In the genomic region with DNA sequence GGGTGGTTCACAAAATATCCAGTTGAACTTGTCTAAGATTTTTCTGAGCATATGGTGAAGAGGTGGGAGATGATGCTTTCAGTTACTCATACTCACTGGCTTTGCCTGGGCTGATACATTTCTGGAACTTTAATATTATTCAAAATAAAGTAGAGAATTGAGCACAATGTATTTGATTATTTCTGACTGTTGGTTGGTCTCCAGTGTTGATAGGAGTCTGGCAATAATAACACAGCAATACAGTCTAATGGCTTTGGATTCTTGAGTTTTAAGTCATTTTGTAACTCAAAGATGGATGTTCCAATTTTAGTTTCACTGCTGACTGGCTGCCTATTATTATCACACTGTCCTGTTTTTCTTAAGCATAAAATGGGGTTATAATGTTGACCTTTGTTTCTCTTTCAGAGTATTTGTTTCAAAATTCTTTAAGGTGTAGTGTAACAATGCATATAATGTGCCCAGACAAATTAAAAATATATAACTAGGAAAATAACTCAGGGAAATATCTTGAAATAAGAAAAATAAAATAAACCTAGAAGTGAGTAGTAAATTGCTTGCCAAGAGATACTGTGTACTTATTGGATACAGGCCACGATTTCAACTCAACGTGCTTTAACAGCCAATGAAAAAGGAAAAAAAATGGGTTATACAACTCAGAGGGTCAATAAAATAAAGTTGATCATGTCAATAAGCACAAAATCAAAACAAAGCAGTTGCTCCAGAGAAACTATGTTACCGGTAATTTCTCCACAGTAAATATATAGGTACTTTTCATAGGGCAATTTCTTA, we compare ENCODE assay signal across 27 cellular contexts.
"Had no signal": no experiment of that assay in that cellular context is flagged by ENCODE, and none has a peak within 500 bp of the region (broad histone marks: within the 10 kb centered on the region; RNA-seq: fewer than 3 reads in every experiment).

No MANE protein-coding gene starts in this region.

- H3K27ac Mint-ChIP-seq: activated B cell treated with CpG ODN at 0.5 μM for 24 hours; activated CD4-positive, alpha-beta memory T cell treated with anti-CD3 and anti-CD28 coated beads for 36 hours; activated naive CD8-positive, alpha-beta T cell treated with anti-CD3 and anti-CD28 coated beads, Interleukin-2, amount 50 U/mL, for 24 hours; activated T-cell treated with anti-CD3 and anti-CD28 coated beads, Interleukin-2, amount 50 U/mL, for 72 hours; dendritic cell treated with granulocyte-macrophage colony-stimulating factor and Interleukin-4, amounts not matched to agents 40 ng/mL and 50 ng/mL, for 4 days; naive thymus-derived CD4-positive, alpha-beta T cell; stimulated activated effector memory CD8-positive, alpha-beta T cell treated with anti-CD3 and anti-CD28 coated beads, Interleukin-12 subunit alpha, Interleukin-12 subunit beta, amount 100 ng/mL, for 72 hours; stimulated activated naive CD8-positive, alpha-beta T cell treated with anti-CD3 and anti-CD28 coated beads, Interleukin-15, amount 100 ng/mL, for 72 hours had no signal

- FAIRE-seq: urothelium cell line had no signal

- H3K36me3 Mint-ChIP-seq: activated CD4-positive, alpha-beta memory T cell treated with anti-CD3 and anti-CD28 coated beads for 36 hours; stimulated activated effector memory CD8-positive, alpha-beta T cell treated with anti-CD3 and anti-CD28 coated beads, Interleukin-12 subunit alpha, Interleukin-12 subunit beta, amount 100 ng/mL, for 72 hours had no signal

- H3K4me1 Mint-ChIP-seq: activated B cell treated with CpG ODN at 0.5 μM for 24 hours; stimulated activated effector memory CD8-positive, alpha-beta T cell treated with anti-CD3 and anti-CD28 coated beads, Interleukin-12 subunit alpha, Interleukin-12 subunit beta, amount 100 ng/mL, for 72 hours; stimulated activated naive CD8-positive, alpha-beta T cell treated with anti-CD3 and anti-CD28 coated beads, Interleukin-15, amount 100 ng/mL, for 72 hours had no signal

- H3K27ac ChIP-seq: body of pancreas, cardiac muscle cell, heart left ventricle, suprapubic skin, transverse colon had no signal

- H3K4me3 ChIP-seq: body of pancreas, cardiac muscle cell, heart left ventricle, lung, suprapubic skin, transverse colon had no signal

- H3K27me3 Mint-ChIP-seq: activated B cell treated with CpG ODN at 0.5 μM for 24 hours; activated CD4-positive, alpha-beta memory T cell treated with anti-CD3 and anti-CD28 coated beads for 36 hours; activated naive CD8-positive, alpha-beta T cell treated with anti-CD3 and anti-CD28 coated beads, Interleukin-2, amount 50 U/mL, for 24 hours; naive thymus-derived CD4-positive, alpha-beta T cell; stimulated activated naive CD8-positive, alpha-beta T cell treated with anti-CD3 and anti-CD28 coated beads, Interleukin-15, amount 100 ng/mL, for 72 hours had no signal

- H3K4me3 Mint-ChIP-seq: activated B cell treated with CpG ODN at 0.5 μM for 24 hours; activated CD4-positive, alpha-beta memory T cell treated with anti-CD3 and anti-CD28 coated beads for 36 hours; activated naive CD8-positive, alpha-beta T cell treated with anti-CD3 and anti-CD28 coated beads, Interleukin-2, amount 50 U/mL, for 24 hours; activated T-cell treated with anti-CD3 and anti-CD28 coated beads, Interleukin-2, amount 50 U/mL, for 72 hours; dendritic cell treated with granulocyte-macrophage colony-stimulating factor and Interleukin-4, amounts not matched to agents 40 ng/mL and 50 ng/mL, for 4 days; naive thymus-derived CD4-positive, alpha-beta T cell; neural crest cell; stimulated activated effector memory CD8-positive, alpha-beta T cell treated with anti-CD3 and anti-CD28 coated beads, Interleukin-12 subunit alpha, Interleukin-12 subunit beta, amount 100 ng/mL, for 72 hours; stimulated activated naive CD8-positive, alpha-beta T cell treated with anti-CD3 and anti-CD28 coated beads, Interleukin-15, amount 100 ng/mL, for 72 hours had no signal

- H3K9me3 Mint-ChIP-seq: activated B cell treated with CpG ODN at 0.5 μM for 24 hours; activated CD4-positive, alpha-beta memory T cell treated with anti-CD3 and anti-CD28 coated beads for 36 hours; activated naive CD8-positive, alpha-beta T cell treated with anti-CD3 and anti-CD28 coated beads, Interleukin-2, amount 50 U/mL, for 24 hours; dendritic cell treated with granulocyte-macrophage colony-stimulating factor and Interleukin-4, amounts not matched to agents 40 ng/mL and 50 ng/mL, for 4 days; stimulated activated effector memory CD8-positive, alpha-beta T cell treated with anti-CD3 and anti-CD28 coated beads, Interleukin-12 subunit alpha, Interleukin-12 subunit beta, amount 100 ng/mL, for 72 hours; stimulated activated naive CD8-positive, alpha-beta T cell treated with anti-CD3 and anti-CD28 coated beads, Interleukin-15, amount 100 ng/mL, for 72 hours had no signal

- DNase-seq: activated B cell treated with CpG ODN at 0.5 μM for 24 hours; activated CD4-positive, alpha-beta memory T cell treated with anti-CD3 and anti-CD28 coated beads for 36 hours; activated CD4-positive, alpha-beta T cell treated with anti-CD3 and anti-CD28 coated beads for 4 hours; activated effector memory CD4-positive, alpha-beta T cell treated with anti-CD3 and anti-CD28 coated beads, Interleukin-2, amount 50 U/mL, for 16 hours; activated naive CD4-positive, alpha-beta T cell treated with anti-CD3 and anti-CD28 coated beads, Interleukin-2, amount 50 U/mL, for 16 hours; activated naive CD8-positive, alpha-beta T cell treated with anti-CD3 and anti-CD28 coated beads, Interleukin-2, amount 50 U/mL, for 24 hours; activated T-cell treated with anti-CD3 and anti-CD28 coated beads, Interleukin-2, amount 50 U/mL, for 72 hours; body of pancreas; effector CD8-positive, alpha-beta T cell; heart left ventricle; left colon; naive thymus-derived CD4-positive, alpha-beta T cell; occipital lobe; posterior cingulate gyrus; retina; stimulated activated CD4-positive, alpha-beta T cell treated with anti-CD3 and anti-CD28 coated beads, Interleukin-12 subunit alpha, Interleukin-12 subunit beta, amount 100 ng/mL, for 4 hours; stimulated activated CD4-positive, alpha-beta T cell treated with anti-CD3 and anti-CD28 coated beads, Interleukin-1b, Interleukin-23, amount 100 ng/mL, for 48 hours; stimulated activated naive CD8-positive, alpha-beta T cell treated with anti-CD3 and anti-CD28 coated beads, Interleukin-15, amount 100 ng/mL, for 72 hours; T-helper 9 cell; transverse colon had no signal

- H3K4me1 ChIP-seq: body of pancreas, suprapubic skin, transverse colon had no signal

- H3K9me3 ChIP-seq: body of pancreas, heart left ventricle, suprapubic skin, transverse colon had no signal

- H3K27me3 ChIP-seq: body of pancreas, cardiac muscle cell, heart left ventricle, suprapubic skin, transverse colon had no signal

- ATAC-seq: activated naive CD8-positive, alpha-beta T cell treated with anti-CD3 and anti-CD28 coated beads, Interleukin-2, amount 50 U/mL, for 24 hours; activated T-cell treated with anti-CD3 and anti-CD28 coated beads, Interleukin-2, amount 50 U/mL, for 72 hours; body of pancreas; left colon; naive thymus-derived CD4-positive, alpha-beta T cell; stimulated activated effector memory CD8-positive, alpha-beta T cell treated with anti-CD3 and anti-CD28 coated beads, Interleukin-12 subunit alpha, Interleukin-12 subunit beta, amount 100 ng/mL, for 72 hours; stimulated activated naive CD8-positive, alpha-beta T cell treated with anti-CD3 and anti-CD28 coated beads, Interleukin-15, amount 100 ng/mL, for 72 hours had no signal

- H3K36me3 ChIP-seq: cardiac muscle cell, heart left ventricle, suprapubic skin, transverse colon had no signal
